In the genomic region with DNA sequence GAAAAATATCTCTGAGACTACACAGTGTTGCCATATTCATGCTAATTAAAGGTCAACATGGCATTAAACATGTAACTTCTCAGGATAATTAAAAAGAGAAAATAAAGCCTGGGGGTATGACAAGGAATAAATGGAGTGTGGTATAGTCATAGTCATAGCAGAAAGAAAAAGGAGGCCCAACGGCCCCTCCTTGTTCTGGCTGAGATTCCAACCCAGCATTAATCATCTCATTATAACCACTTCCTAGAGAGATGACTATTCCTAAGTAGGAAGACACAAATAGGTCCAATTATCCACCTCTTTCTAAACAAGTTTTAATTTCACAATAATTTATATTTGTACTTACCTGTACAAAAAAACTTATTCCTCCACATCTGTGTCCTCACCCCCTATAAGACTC, we compare ENCODE assay signal across 14 cellular contexts.
"Had no signal": no experiment of that assay in that cellular context is flagged by ENCODE, and none has a peak within 500 bp of the region (broad histone marks: within the 10 kb centered on the region; RNA-seq: fewer than 3 reads in every experiment).

No MANE protein-coding gene starts in this region.

- H3K36me3 Mint-ChIP-seq: activated naive CD8-positive, alpha-beta T cell treated with anti-CD3 and anti-CD28 coated beads, Interleukin-2, amount 10 ng/mL, durations not matched to agents 7 days and 5 days; naive B cell had no signal

- H3K27me3 ChIP-seq: esophagus squamous epithelium, gastrocnemius medialis, heart right ventricle, pancreas, stomach, testis, upper lobe of right lung had no signal

- H3K9me3 ChIP-seq: esophagus squamous epithelium, gastrocnemius medialis, pancreas, stomach, testis, upper lobe of right lung had no signal

- H3K4me1 ChIP-seq: esophagus squamous epithelium, gastrocnemius medialis, heart right ventricle, pancreas, stomach, testis, upper lobe of right lung had no signal

- H3K27ac ChIP-seq: esophagus squamous epithelium, gastrocnemius medialis, heart right ventricle, pancreas, stomach, testis, upper lobe of right lung had no signal

- H3K9me3 Mint-ChIP-seq: activated CD4-positive, alpha-beta T cell treated with anti-CD3 and anti-CD28 coated beads, Interleukin-2, amount 10 ng/mL, durations not matched to agents 7 days and 5 days; activated naive CD8-positive, alpha-beta T cell treated with anti-CD3 and anti-CD28 coated beads, Interleukin-2, amount 10 ng/mL, durations not matched to agents 7 days and 5 days had no signal

- H3K27ac Mint-ChIP-seq: activated CD4-positive, alpha-beta T cell treated with anti-CD3 and anti-CD28 coated beads, Interleukin-2, amount 10 ng/mL, durations not matched to agents 7 days and 5 days; activated naive CD8-positive, alpha-beta T cell treated with anti-CD3 and anti-CD28 coated beads, Interleukin-2, amount 10 ng/mL, durations not matched to agents 7 days and 5 days; naive B cell had no signal

- ATAC-seq: gastrocnemius medialis, heart right ventricle, left lobe of liver, pancreas, upper lobe of right lung had no signal

- H3K4me1 Mint-ChIP-seq: activated CD4-positive, alpha-beta T cell treated with anti-CD3 and anti-CD28 coated beads, Interleukin-2, amount 10 ng/mL, durations not matched to agents 7 days and 5 days; activated naive CD8-positive, alpha-beta T cell treated with anti-CD3 and anti-CD28 coated beads, Interleukin-2, amount 10 ng/mL, durations not matched to agents 7 days and 5 days; naive B cell had no signal

- DNase-seq: activated CD4-positive, alpha-beta T cell treated with anti-CD3 and anti-CD28 coated beads, Interleukin-2, amount 10 ng/mL, durations not matched to agents 7 days and 5 days; activated gamma-delta T cell treated with Interleukin-2 at 50 U/mL for 16 hours; activated naive CD8-positive, alpha-beta T cell treated with anti-CD3 and anti-CD28 coated beads, Interleukin-2, amount 10 ng/mL, durations not matched to agents 7 days and 5 days; esophagus squamous epithelium; gastrocnemius medialis; heart right ventricle; naive B cell; pancreas; stimulated activated CD4-positive, alpha-beta T cell treated with anti-CD3 and anti-CD28 coated beads, Interleukin-12 subunit alpha, Interleukin-12 subunit beta, amount 100 ng/mL, for 4 hours; stimulated activated CD4-positive, alpha-beta T cell treated with anti-CD3 and anti-CD28 coated beads, Interleukin-2, amount 100 ng/mL, for 24 hours; stomach; testis; upper lobe of right lung had no signal

- H3K27me3 Mint-ChIP-seq: activated CD4-positive, alpha-beta T cell treated with anti-CD3 and anti-CD28 coated beads, Interleukin-2, amount 10 ng/mL, durations not matched to agents 7 days and 5 days; activated naive CD8-positive, alpha-beta T cell treated with anti-CD3 and anti-CD28 coated beads, Interleukin-2, amount 10 ng/mL, durations not matched to agents 7 days and 5 days; naive B cell had no signal

- H3K4me3 ChIP-seq: esophagus squamous epithelium, gastrocnemius medialis, heart right ventricle, pancreas, stomach, testis, upper lobe of right lung had no signal

- H3K36me3 ChIP-seq: esophagus squamous epithelium, gastrocnemius medialis, heart right ventricle, pancreas, stomach, upper lobe of right lung had no signal

- H3K4me3 Mint-ChIP-seq: activated CD4-positive, alpha-beta T cell treated with anti-CD3 and anti-CD28 coated beads, Interleukin-2, amount 10 ng/mL, durations not matched to agents 7 days and 5 days; activated naive CD8-positive, alpha-beta T cell treated with anti-CD3 and anti-CD28 coated beads, Interleukin-2, amount 10 ng/mL, durations not matched to agents 7 days and 5 days; naive B cell had no signal
